Comparison of ENCODE assay signal across 8 cellular contexts in genomic region chr20:34518863-34519262, GRCh38. TPM values are rescaled to one million over a fixed set of nuclear protein-coding genes. Genes with fewer than 3 reads are reported as not detected.
DNase-seq lines count a peak whose midpoint lies in the region; ATAC-seq and TF ChIP-seq lines count a peak whose summit lies in the region.
"Not testable (repeated sequence)": the region's sequence is repeated elsewhere in the genome, so short reads cannot be mapped to it uniquely, and the experiment has no call there.
"Had no signal": no experiment of that assay in that cellular context is flagged by ENCODE, and none has a peak within 500 bp of the region (broad histone marks: within the 10 kb centered on the region; RNA-seq: fewer than 3 reads in every experiment).

No MANE protein-coding gene starts in this region.

- H2AFZ ChIP-seq in trophoblast cell (ENCODE audit: insufficient read depth, low read length, poor library complexity): not testable (repeated sequence)

- peaks cover 17% of the 10 kb centered on the region for H3K36me3 ChIP-seq in DOHH2 (ENCODE audit: control insufficient read depth, low read length)
- H3K36me3 ChIP-seq in trophoblast cell (ENCODE audit: control insufficient read depth in 1 of 2, insufficient read depth in 2 of 2, low read length in 2 of 2): not testable (repeated sequence)

- not testable (repeated sequence) for H3K23ac ChIP-seq in trophoblast cell (ENCODE audit: low read length)

- not testable (repeated sequence) for H4K8ac ChIP-seq in trophoblast cell (ENCODE audit: low read depth, low read length)

- H2BK12ac ChIP-seq in trophoblast cell (ENCODE audit: low read length): not testable (repeated sequence)

- H2BK5ac ChIP-seq in trophoblast cell (ENCODE audit: low read depth, low read length, poor library complexity): not testable (repeated sequence)

- H3K9ac ChIP-seq in trophoblast cell (ENCODE audit: low read length): not testable (repeated sequence)

- not testable (repeated sequence) for TF ChIP-seq CTCF in DOHH2 (IDR thresholded peaks at IDR 0.05; ENCODE audit: low read depth, low read length, poor library complexity, severe bottlenecking); brain (conservative IDR thresholded peaks at IDR 0.05); glutamatergic neuron (IDR thresholded peaks at IDR 0.05; ENCODE audit: partially characterized antibody, unreplicated experiment)

- H3K27ac ChIP-seq in DOHH2 (ENCODE audit: low read depth, low read length); trophoblast cell (ENCODE audit: low read depth, low read length): not testable (repeated sequence)

- H3K36me3 Mint-ChIP-seq in T-helper 1 cell treated with Interleukin-12 subunit alpha and Interleukin-12 subunit beta and Interleukin-4 antibody, amounts not matched to agents 30 μg/mL and 1 μg/mL, for 36 hours (ENCODE audit: low read depth); glutamatergic neuron (ENCODE audit: unreplicated experiment); natural killer cell treated with Interleukin-12 subunit alpha and Interleukin-12 subunit beta and Interleukin-15 and Interleukin-18, amount 100 ng/mL, for 72 hours: not testable (repeated sequence)
- peaks cover 0 to 13% of the 10 kb centered on the region in 2 donors for H3K36me3 Mint-ChIP-seq in activated T-cell treated with anti-CD3 and anti-CD28 coated beads, Interleukin-2, amount 50 U/mL, for 72 hours (ENCODE audit: insufficient read depth in 2 of 2)
- H3K36me3 Mint-ChIP-seq in brain: peaks cover 32% of the 10 kb centered on the region

- H3K4me1 ChIP-seq in DOHH2 (ENCODE audit: control insufficient read depth, low read length): peaks cover 45% of the 10 kb centered on the region
- H3K4me1 ChIP-seq in trophoblast cell (ENCODE audit: control insufficient read depth in 1 of 2, insufficient read depth in 2 of 2, low read length in 2 of 2): not testable (repeated sequence)

- not testable (repeated sequence) for ATAC-seq in activated T-cell treated with anti-CD3 and anti-CD28 coated beads, Interleukin-2, amount 50 U/mL, for 72 hours (replicated peaks in 1 of 2); natural killer cell treated with Interleukin-12 subunit alpha and Interleukin-12 subunit beta and Interleukin-15 and Interleukin-18, amount 100 ng/mL, for 72 hours

- H2BK120ac ChIP-seq in trophoblast cell (ENCODE audit: insufficient read depth, low read length, poor library complexity): not testable (repeated sequence)

- not testable (repeated sequence) for H3K4me3 ChIP-seq in DOHH2 (ENCODE audit: low read length); trophoblast cell (ENCODE audit: low read depth, low read length)

- H3K18ac ChIP-seq in trophoblast cell (ENCODE audit: low read length): not testable (repeated sequence)

- H3K14ac ChIP-seq in trophoblast cell (ENCODE audit: low read length): not testable (repeated sequence)

- not testable (repeated sequence) for H3K27me3 Mint-ChIP-seq in T-helper 1 cell treated with Interleukin-12 subunit alpha and Interleukin-12 subunit beta and Interleukin-4 antibody, amounts not matched to agents 30 μg/mL and 1 μg/mL, for 36 hours (ENCODE audit: low read depth); activated T-cell treated with anti-CD3 and anti-CD28 coated beads, Interleukin-2, amount 50 U/mL, for 72 hours (ENCODE audit: low read depth); natural killer cell treated with Interleukin-12 subunit alpha and Interleukin-12 subunit beta and Interleukin-15 and Interleukin-18, amount 100 ng/mL, for 72 hours
- H3K27me3 Mint-ChIP-seq in brain (peaks cover 16% of the 10 kb centered on the region), glutamatergic neuron (ENCODE audit: unreplicated experiment) (peaks cover 10% of the 10 kb centered on the region)

- H3K79me1 ChIP-seq in trophoblast cell (ENCODE audit: low read length): peaks cover 12% of the 10 kb centered on the region

- not testable (repeated sequence) for H4K12ac ChIP-seq in trophoblast cell (ENCODE audit: low read depth, low read length)

- H3F3A ChIP-seq in DOHH2 (ENCODE audit: control insufficient read depth, insufficient read depth): not testable (repeated sequence)

- H3K4me3 Mint-ChIP-seq in T-helper 1 cell treated with Interleukin-12 subunit alpha and Interleukin-12 subunit beta and Interleukin-4 antibody, amounts not matched to agents 30 μg/mL and 1 μg/mL, for 36 hours: peak overlapping the region; percentile 76
- H3K4me3 Mint-ChIP-seq in activated T-cell treated with anti-CD3 and anti-CD28 coated beads, Interleukin-2, amount 50 U/mL, for 72 hours: peak overlapping the region; percentile 43 to 76
- H3K4me3 Mint-ChIP-seq in brain (peak overlapping the region; percentile 82 to 99 (median 92)), glutamatergic neuron (ENCODE audit: unreplicated experiment) (peak overlapping the region; percentile 74)
- not testable (repeated sequence) for H3K4me3 Mint-ChIP-seq in natural killer cell treated with Interleukin-12 subunit alpha and Interleukin-12 subunit beta and Interleukin-15 and Interleukin-18, amount 100 ng/mL, for 72 hours

- H2AK5ac ChIP-seq in trophoblast cell (ENCODE audit: low read length): not testable (repeated sequence)

- peaks cover 70% of the 10 kb centered on the region for H3K79me2 ChIP-seq in DOHH2 (ENCODE audit: control insufficient read depth, low read length)
- not testable (repeated sequence) for H3K79me2 ChIP-seq in trophoblast cell (ENCODE audit: control insufficient read depth, insufficient read depth, low read length, poor library complexity)

- H3K27me3 ChIP-seq in DOHH2 (ENCODE audit: control insufficient read depth, low read length); trophoblast cell (ENCODE audit: insufficient read depth, low read length): not testable (repeated sequence)

- no CpG with 5 or more reads among the region's 7 CpGs for WGBS in trophoblast cell (ENCODE audit: extremely low coverage, insufficient coverage, insufficient read length)

- H3K4ac ChIP-seq in trophoblast cell (ENCODE audit: low read depth, low read length): peak overlapping the region; percentile 28

- not testable (repeated sequence) for H3K9me3 ChIP-seq in DOHH2 (ENCODE audit: control insufficient read depth, insufficient read depth, low read length); trophoblast cell (ENCODE audit: insufficient read depth, low read depth, low read length)

- not testable (repeated sequence) for H4K91ac ChIP-seq in trophoblast cell (ENCODE audit: low read depth, low read length)

- 0 out of 2 replicates have a peak overlapping the region, but pooled peaks have one; percentile 98 for H3K4me2 ChIP-seq in DOHH2 (ENCODE audit: low read length)
- not testable (repeated sequence) for H3K4me2 ChIP-seq in trophoblast cell (ENCODE audit: low read length)

- not testable (repeated sequence) for H3K9me3 Mint-ChIP-seq in T-helper 1 cell treated with Interleukin-12 subunit alpha and Interleukin-12 subunit beta and Interleukin-4 antibody, amounts not matched to agents 30 μg/mL and 1 μg/mL, for 36 hours; activated T-cell treated with anti-CD3 and anti-CD28 coated beads, Interleukin-2, amount 50 U/mL, for 72 hours; brain; natural killer cell treated with Interleukin-12 subunit alpha and Interleukin-12 subunit beta and Interleukin-15 and Interleukin-18, amount 100 ng/mL, for 72 hours
- peaks cover 12% of the 10 kb centered on the region for H3K9me3 Mint-ChIP-seq in glutamatergic neuron (ENCODE audit: unreplicated experiment)

- not testable (repeated sequence) for H3K27ac Mint-ChIP-seq in T-helper 1 cell treated with Interleukin-12 subunit alpha and Interleukin-12 subunit beta and Interleukin-4 antibody, amounts not matched to agents 30 μg/mL and 1 μg/mL, for 36 hours; glutamatergic neuron (ENCODE audit: unreplicated experiment)
- peak overlapping the region; percentile 82 for H3K27ac Mint-ChIP-seq in activated T-cell treated with anti-CD3 and anti-CD28 coated beads, Interleukin-2, amount 50 U/mL, for 72 hours
- peak overlapping the region in 3 of 5 experiments; percentile 64 to 89 (median 77) for H3K27ac Mint-ChIP-seq in brain
- peak overlapping the region; percentile 31 to 59 for H3K27ac Mint-ChIP-seq in natural killer cell treated with Interleukin-12 subunit alpha and Interleukin-12 subunit beta and Interleukin-15 and Interleukin-18, amount 100 ng/mL, for 72 hours

- peaks cover 29% of the 10 kb centered on the region for H3K4me1 Mint-ChIP-seq in T-helper 1 cell treated with Interleukin-12 subunit alpha and Interleukin-12 subunit beta and Interleukin-4 antibody, amounts not matched to agents 30 μg/mL and 1 μg/mL, for 36 hours (ENCODE audit: low read depth)
- peaks cover 57% of the 10 kb centered on the region for H3K4me1 Mint-ChIP-seq in activated T-cell treated with anti-CD3 and anti-CD28 coated beads, Interleukin-2, amount 50 U/mL, for 72 hours (ENCODE audit: low read depth)
- peaks cover 68% of the 10 kb centered on the region for H3K4me1 Mint-ChIP-seq in brain
- peaks cover 17% of the 10 kb centered on the region for H3K4me1 Mint-ChIP-seq in glutamatergic neuron (ENCODE audit: low read depth, unreplicated experiment)
- peaks cover 43 to 47% of the 10 kb centered on the region in 2 donors for H3K4me1 Mint-ChIP-seq in natural killer cell treated with Interleukin-12 subunit alpha and Interleukin-12 subunit beta and Interleukin-15 and Interleukin-18, amount 100 ng/mL, for 72 hours (ENCODE audit: low read depth in 2 of 2)

- not testable (repeated sequence) for H3K9me2 ChIP-seq in DOHH2 (replicated peaks; ENCODE audit: control insufficient read depth, low read length)

- DNase-seq in activated T-cell treated with anti-CD3 and anti-CD28 coated beads, Interleukin-2, amount 50 U/mL, for 72 hours; glutamatergic neuron; natural killer cell treated with Interleukin-12 subunit alpha and Interleukin-12 subunit beta and Interleukin-15 and Interleukin-18, amount 100 ng/mL, for 72 hours (ENCODE audit: low spot score); trophoblast cell: not testable (repeated sequence)

- not testable (repeated sequence) for H4K20me1 ChIP-seq in DOHH2 (ENCODE audit: control insufficient read depth, insufficient read depth, low read depth, low read length)

RNA-seq across cellular contexts. Expression of gene DYNLRB1, which starts 2.6 kb away (rescaled TPM):
- total RNA-seq in activated T-cell treated with anti-CD3 and anti-CD28 coated beads, Interleukin-2, amount 50 U/mL, for 72 hours: 10 to 100 TPM; 70.5 to 75.9 TPM
- 1,097 TPM for polyA plus RNA-seq in brain (ENCODE audit: insufficient read depth, low read depth, low replicate concordance)
- total RNA-seq in glutamatergic neuron (ENCODE audit: unreplicated experiment): 185 TPM
- total RNA-seq in natural killer cell treated with Interleukin-12 subunit alpha and Interleukin-12 subunit beta and Interleukin-15 and Interleukin-18, amount 100 ng/mL, for 72 hours: 100 to 1,000 TPM in 1 of 2 donors, 10 to 100 TPM in 1; 71.4 to 120 TPM
- 243 and 244 TPM in 2 replicates for polyA plus RNA-seq in trophoblast cell (2013)

RNA-seq across cellular contexts. Expression of gene MAP1LC3A, which starts 39.7 kb away (rescaled TPM):
- 1 to 10 TPM; 3.7 to 5.2 TPM for total RNA-seq in activated T-cell treated with anti-CD3 and anti-CD28 coated beads, Interleukin-2, amount 50 U/mL, for 72 hours
- 298 TPM for polyA plus RNA-seq in brain (ENCODE audit: insufficient read depth, low read depth, low replicate concordance)
- total RNA-seq in glutamatergic neuron (ENCODE audit: unreplicated experiment): 143 TPM
- 1 to 10 TPM; 5.3 to 6.4 TPM for total RNA-seq in natural killer cell treated with Interleukin-12 subunit alpha and Interleukin-12 subunit beta and Interleukin-15 and Interleukin-18, amount 100 ng/mL, for 72 hours
- 15.8 and 16.4 TPM in 2 replicates for polyA plus RNA-seq in trophoblast cell (2013)
- total RNA-seq: HT1080 had no signal

Comparison
In these comparisons a context has a peak if more than half of its experiments do, and no peak if none do; other contexts are left out.
1. RNA of gene MAP1LC3A, which starts 39.7 kb away (total RNA-seq): 143 TPM in glutamatergic neuron (single experiment); 5.3 to 6.4 TPM in natural killer cell treated with Interleukin-12 subunit alpha and Interleukin-12 subunit beta and Interleukin-15 and Interleukin-18, amount 100 ng/mL, for 72 hours and 3.7 to 5.2 TPM in activated T-cell treated with anti-CD3 and anti-CD28 coated beads, Interleukin-2, amount 50 U/mL, for 72 hours; every median in the first group is over 10 times any median in the second.